Comparison of ENCODE assay signal across 9 cellular contexts in genomic region chr1:2641381-2642130, GRCh38. TPM values are rescaled to one million over a fixed set of nuclear protein-coding genes. Genes with fewer than 3 reads are reported as not detected.
DNase-seq lines count a peak whose midpoint lies in the region; ATAC-seq and TF ChIP-seq lines count a peak whose summit lies in the region.
"Had no signal": no experiment of that assay in that cellular context is flagged by ENCODE, and none has a peak within 500 bp of the region (broad histone marks: within the 10 kb centered on the region; RNA-seq: fewer than 3 reads in every experiment).

No MANE protein-coding gene starts in this region.

- ATAC-seq in HG03097 (IDR thresholded peaks at IDR 0.05; ENCODE audit: low FRiP score, unreplicated experiment): no peak

- H3K27me3 Mint-ChIP-seq in neural crest cell (ENCODE audit: low read depth): peaks cover 8% of the 10 kb centered on the region

- no peak for TF ChIP-seq CTCF in choroid plexus epithelial cell (conservative IDR thresholded peaks at IDR 0.05; ENCODE audit: low read depth, low read length)
- no peak for TF ChIP-seq CTCF in neural crest cell (conservative IDR thresholded peaks at IDR 0.05)

- H3K4me1 ChIP-seq in BLaER1: peaks cover 27% of the 10 kb centered on the region

- peak overlapping the region; percentile 98 for H3K4me2 ChIP-seq in BLaER1

- peak overlapping the region; percentile 78 for H3K9ac ChIP-seq in BLaER1

- H3K9me3 Mint-ChIP-seq in neural crest cell: peaks cover 4% of the 10 kb centered on the region

- no peak overlapping the region for H3K27ac Mint-ChIP-seq in neural crest cell (ENCODE audit: unreplicated experiment)

- peaks cover 4% of the 10 kb centered on the region for H3K36me3 Mint-ChIP-seq in neural crest cell (ENCODE audit: low read depth)

- H3K9me3 ChIP-seq in BLaER1: peaks cover 18% of the 10 kb centered on the region
- peaks cover 16% of the 10 kb centered on the region for H3K9me3 ChIP-seq in KOPT-K1 (ENCODE audit: insufficient read depth, low read length, poor library complexity, severe bottlenecking)

- H3K4me3 ChIP-seq in BLaER1 (peak overlapping the region; percentile 79), choroid plexus epithelial cell (ENCODE audit: low read depth, low read length) (peak overlapping the region; percentile 81)

- H4K20me1 ChIP-seq in BLaER1: peaks cover 18% of the 10 kb centered on the region

- H3K27me3 ChIP-seq in BLaER1: peaks cover 31% of the 10 kb centered on the region

- H3K4me1 Mint-ChIP-seq in neural crest cell: peaks cover 4% of the 10 kb centered on the region

- DNase-seq in choroid plexus epithelial cell (ENCODE audit: low read depth): no peak
- DNase-seq in neural crest cell (ENCODE audit: low read depth, low spot score): no peak
- no peak for DNase-seq in DMS79 treated with DMSO at 0.1 percent for 48 hours (lab: John Stamatoyannopoulos, UW)
- DNase-seq in NCI-H2029 (lab: John Stamatoyannopoulos, UW): no peak
- no peak for DNase-seq in SKM-1 treated with dmso at 0.1 percent for 144 hours (lab: John Stamatoyannopoulos, UW; ENCODE audit: unreplicated experiment)
- DNase-seq: foreskin melanocyte had no signal

- H3K27ac ChIP-seq in BLaER1 (peak overlapping the region; percentile 86), KOPT-K1 (ENCODE audit: low read depth, low read length, poor library complexity, severe bottlenecking) (peak overlapping the region; percentile 75)

- no peaks in the 10 kb centered on the region for H3K36me3 ChIP-seq in BLaER1
- H3K36me3 ChIP-seq in KOPT-K1 (ENCODE audit: insufficient read depth, low read length): no peaks in the 10 kb centered on the region

- peak overlapping the region; percentile 85 for H3K4me3 Mint-ChIP-seq in neural crest cell

RNA-seq across cellular contexts. Expression of gene MMEL1, which starts 8.7 kb away (rescaled TPM):
- 0.51 and 0.84 TPM in 2 replicates for total RNA-seq in neural crest cell

RNA-seq across cellular contexts. Expression of gene PRXL2B, which starts 55.0 kb away (rescaled TPM):
- total RNA-seq in neural crest cell: 51.3 and 58.9 TPM in 2 replicates
